ENCODE assay signal across 9 cellular contexts in the genomic region with DNA sequence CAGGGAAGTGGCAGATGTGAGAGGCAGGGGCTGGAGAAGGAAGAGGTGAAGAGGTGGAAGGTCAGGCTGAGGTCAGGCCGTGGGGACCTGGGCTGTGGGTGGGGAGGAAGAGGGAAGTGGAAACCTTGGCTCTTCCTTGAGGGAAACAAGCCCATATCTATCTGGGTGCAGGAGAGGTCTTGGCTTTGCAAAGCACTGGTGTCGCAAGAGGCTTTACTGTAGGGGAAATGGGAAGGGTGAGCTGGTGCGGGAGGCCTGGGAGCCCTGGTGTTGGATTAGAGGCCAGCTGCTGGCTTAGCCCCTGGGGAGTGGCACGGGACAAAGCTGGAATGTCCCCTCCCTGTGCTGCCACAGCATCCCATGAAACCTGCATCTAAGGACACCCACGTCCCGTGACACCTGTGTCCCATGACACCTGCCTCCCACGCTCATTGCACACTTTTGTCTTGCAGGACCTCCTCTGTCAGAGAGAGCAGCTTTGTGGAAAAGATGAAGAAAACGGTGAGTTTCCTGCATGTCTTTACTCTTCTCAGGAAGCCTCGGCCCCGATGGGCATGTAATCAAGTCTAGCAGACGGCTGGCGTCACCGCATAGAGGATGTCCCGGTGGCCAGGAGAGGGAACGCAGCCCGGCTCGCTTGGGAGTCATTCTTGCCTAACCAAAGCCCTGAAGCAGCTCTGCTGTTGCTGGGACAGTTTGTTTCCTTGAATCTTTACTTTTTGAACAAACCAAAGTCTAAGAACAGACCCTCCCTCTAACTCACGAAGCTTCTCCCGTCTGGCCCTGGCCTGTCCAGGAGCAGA. TPM values are rescaled to one million over a fixed set of nuclear protein-coding genes. Genes with fewer than 3 reads are reported as not detected.
A peak's percentile ranks its signal among the peaks of the same experiment; 100 is the strongest.
DNase-seq lines count a peak whose midpoint lies in the region; ATAC-seq and TF ChIP-seq lines count a peak whose summit lies in the region.
"Had no signal": no experiment of that assay in that cellular context is flagged by ENCODE, and none has a peak within 500 bp of the region (broad histone marks: within the 10 kb centered on the region; RNA-seq: fewer than 3 reads in every experiment).

No MANE protein-coding gene starts in this region.

- H3K9me3 ChIP-seq in mucosa of descending colon = no peaks in the 10 kb centered on the region

- TF ChIP-seq POLR2A in GM18505 (IDR thresholded peaks at IDR 0.05; ENCODE audit: borderline replicate concordance, extremely low read depth, insufficient read depth, insufficient read length) = no peak

- in situ Hi-C loops in KBM-7 (cut with MboI; ENCODE audit: low pct_unique_long_range_greater_than_20kb, low sequenced_read_pairs) = no loop called here

- DNase-seq in AML-193 (lab: John Stamatoyannopoulos, UW) (peak; percentile 30 to 38), KBM-7 (peak; percentile 37), coronary artery (ENCODE audit: low spot score) (peak; percentile 80), mucosa of descending colon (peak in 1 of 3 donors; percentile 57), A172 (ENCODE audit: low spot score) (no peak)
- DNase-seq: NCI-H187 treated with DMSO at 0.1 percent for 48 hours had no signal

- intact Hi-C loops in mucosa of descending colon (cut with DNase I, micrococcal nuclease) = no loop called here

- ATAC-seq in mucosa of descending colon (peak; percentile 42), GM18505 (IDR thresholded peaks at IDR 0.05; ENCODE audit: unreplicated experiment) (no peak), GM19023 (IDR thresholded peaks at IDR 0.05; ENCODE audit: unreplicated experiment) (no peak), GM18519 (IDR thresholded peaks at IDR 0.05; ENCODE audit: low FRiP score, unreplicated experiment) (no peak)

- H3K4me1 ChIP-seq in mucosa of descending colon (ENCODE audit: low read depth) = peaks cover under 1% of the 10 kb centered on the region

- H3K4me3 ChIP-seq in coronary artery (no peak overlapping the region), mucosa of descending colon (no peak overlapping the region)

- no peak for TF ChIP-seq CTCF in coronary artery (IDR thresholded peaks at IDR 0.05)
- TF ChIP-seq CTCF in mucosa of descending colon (IDR thresholded peaks at IDR 0.05) = no peak

- H3K36me3 ChIP-seq in mucosa of descending colon (ENCODE audit: low read depth) = peaks cover 4% of the 10 kb centered on the region

- peak overlapping the region in 1 of 2 donors; percentile 62 for H3K27ac ChIP-seq in coronary artery

RNA-seq across cellular contexts. Expression of a gene that starts 22.2 kb away (rescaled TPM):
- 100 to 1,000 TPM in 1 of 3 donors, 10 to 100 TPM in 2; 75.6 to 138 (median 88.4) TPM for total RNA-seq in mucosa of descending colon
- total RNA-seq in A172 (2014; rRNA removed; shearing (Covaris generic)) = 13.6 and 26.5 TPM in 2 replicates

RNA-seq across cellular contexts. Expression of a gene that starts 57.2 kb away (rescaled TPM):
- total RNA-seq in mucosa of descending colon = 100 to 1,000 TPM in 2 of 3 donors, 10 to 100 TPM in 1; 76.4 to 122 (median 118) TPM
- 70.9 and 72.6 TPM in 2 replicates for total RNA-seq in A172 (2014; rRNA removed; shearing (Covaris generic))
